19 cellular contexts compared by ENCODE assay signal in genomic region chr6:36621371-36621855, GRCh38.
"Had no signal": no experiment of that assay in that cellular context is flagged by ENCODE, and none has a peak within 500 bp of the region (broad histone marks: within the 10 kb centered on the region; RNA-seq: fewer than 3 reads in every experiment).

No MANE protein-coding gene starts in this region.

- H3K27me3 ChIP-seq: SJCRH30 had no signal

- DNase-seq: activated CD4-positive, alpha-beta T cell treated with anti-CD3 and anti-CD28 coated beads for 36 hours; activated CD4-positive, alpha-beta T cell treated with anti-CD3 and anti-CD28 coated beads, Interleukin-2, amount 50 U/mL, for 4 hours; activated CD8-positive, alpha-beta memory T cell treated with anti-CD3 and anti-CD28 coated beads for 24 hours; activated CD8-positive, alpha-beta memory T cell treated with anti-CD3 and anti-CD28 coated beads, Interleukin-2, amount 50 U/mL, for 4 hours; activated naive CD4-positive, alpha-beta T cell treated with anti-CD3 and anti-CD28 coated beads, Interleukin-2, amount 10 ng/mL, durations not matched to agents 7 days and 5 days; activated T-cell treated with anti-CD3 and anti-CD28 coated beads, Interleukin-2, amount 50 U/mL, for 4 hours; cerebellar nuclear complex; effector memory CD4-positive, alpha-beta T cell; foreskin melanocyte; hippocampal formation; naive thymus-derived CD4-positive, alpha-beta T cell; SJCRH30; stimulated activated CD4-positive, alpha-beta T cell treated with anti-CD3 and anti-CD28 coated beads, Interleukin-4, amount 100 ng/mL, for 24 hours; stimulated activated naive CD8-positive, alpha-beta T cell treated with anti-CD3 and anti-CD28 coated beads, Interleukin-15, Interleukin-2, amounts not matched to agents 100 U/mL and 50 U/mL, for 24 hours; T-cell; WERI-Rb-1 had no signal

- H3K9me3 ChIP-seq: SJCRH30 had no signal

- H3K36me3 ChIP-seq: SJCRH30 had no signal

- H3K4me3 Mint-ChIP-seq: activated CD4-positive, alpha-beta T cell treated with anti-CD3 and anti-CD28 coated beads for 36 hours; activated naive CD4-positive, alpha-beta T cell treated with anti-CD3 and anti-CD28 coated beads, Interleukin-2, amount 10 ng/mL, durations not matched to agents 7 days and 5 days; activated T-cell treated with anti-CD3 and anti-CD28 coated beads, Interleukin-2, amount 50 U/mL, for 4 hours; memory B cell; naive thymus-derived CD4-positive, alpha-beta T cell; neural crest cell; T-cell; type B pancreatic cell had no signal

- H3K9me3 Mint-ChIP-seq: activated naive CD4-positive, alpha-beta T cell treated with anti-CD3 and anti-CD28 coated beads, Interleukin-2, amount 10 ng/mL, durations not matched to agents 7 days and 5 days; activated T-cell treated with anti-CD3 and anti-CD28 coated beads, Interleukin-2, amount 50 U/mL, for 4 hours; memory B cell; neural crest cell; T-cell; type B pancreatic cell had no signal

- ATAC-seq: activated CD4-positive, alpha-beta T cell treated with anti-CD3 and anti-CD28 coated beads for 36 hours; activated T-cell treated with anti-CD3 and anti-CD28 coated beads, Interleukin-2, amount 50 U/mL, for 4 hours; stimulated activated naive CD8-positive, alpha-beta T cell treated with anti-CD3 and anti-CD28 coated beads, Interleukin-15, Interleukin-2, amounts not matched to agents 100 U/mL and 50 U/mL, for 24 hours; T-cell had no signal

- H3K27me3 Mint-ChIP-seq: activated CD4-positive, alpha-beta T cell treated with anti-CD3 and anti-CD28 coated beads for 36 hours; memory B cell; T-cell had no signal

- H3K4me3 ChIP-seq: SJCRH30 had no signal

- H3K36me3 Mint-ChIP-seq: memory B cell; naive thymus-derived CD4-positive, alpha-beta T cell; T-cell; type B pancreatic cell had no signal

- H3K27ac Mint-ChIP-seq: activated CD4-positive, alpha-beta T cell treated with anti-CD3 and anti-CD28 coated beads for 36 hours; activated naive CD4-positive, alpha-beta T cell treated with anti-CD3 and anti-CD28 coated beads, Interleukin-2, amount 10 ng/mL, durations not matched to agents 7 days and 5 days; memory B cell; T-cell; type B pancreatic cell had no signal

- H3K27ac ChIP-seq: SJCRH30, WERI-Rb-1 had no signal
